23 cellular contexts compared by ENCODE assay signal in the genomic region with DNA sequence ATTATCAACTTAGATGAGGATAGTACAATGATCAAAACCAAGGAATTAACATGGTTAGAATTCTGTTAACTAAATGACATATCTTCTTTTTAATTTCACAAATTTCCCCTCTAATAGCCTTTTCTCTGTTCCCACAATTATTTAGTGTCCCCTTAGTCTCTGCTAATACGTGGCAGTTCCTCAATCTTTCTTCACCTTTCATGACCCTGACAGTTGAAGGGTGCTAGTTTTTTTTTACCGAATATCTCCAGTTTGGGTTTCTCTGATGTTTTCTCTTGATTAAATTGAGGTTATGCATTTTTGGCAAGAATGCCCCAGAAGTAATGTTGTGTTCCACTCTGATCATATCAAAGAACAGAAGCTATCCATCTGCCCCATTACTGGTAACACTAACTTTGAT.
DNase-seq lines count a peak whose midpoint lies in the region; ATAC-seq lines count a peak whose summit lies in the region.
"Had no signal": no experiment of that assay in that cellular context is flagged by ENCODE, and none has a peak within 500 bp of the region (broad histone marks: within the 10 kb centered on the region; RNA-seq: fewer than 3 reads in every experiment).

No MANE protein-coding gene starts in this region.

- H3K36me3 Mint-ChIP-seq in IgD-negative memory B cell (no peaks in the 10 kb centered on the region), naive B cell (peaks cover 0 to 6% of the 10 kb centered on the region in 2 donors)
- peaks cover 11% of the 10 kb centered on the region for H3K36me3 Mint-ChIP-seq in activated T-helper 17 cell treated with anti-CD3 and anti-CD28 coated beads, Interleukin-2, amount 50 U/mL, for 72 hours (ENCODE audit: low read depth)

- H3K4me3 Mint-ChIP-seq in IgD-negative memory B cell (no peak overlapping the region), naive B cell (no peak overlapping the region)
- no peak overlapping the region for H3K4me3 Mint-ChIP-seq in activated T-helper 17 cell treated with anti-CD3 and anti-CD28 coated beads, Interleukin-2, amount 50 U/mL, for 72 hours
- H3K4me3 Mint-ChIP-seq: activated B cell treated with CpG ODN at 0.5 μM for 24 hours; activated naive CD4-positive, alpha-beta T cell treated with anti-CD3 and anti-CD28 coated beads for 36 hours had no signal

- peaks cover 31 to 50% (median 36%) of the 10 kb centered on the region in 3 donors for H3K4me1 Mint-ChIP-seq in IgD-negative memory B cell
- peaks cover 12% of the 10 kb centered on the region for H3K4me1 Mint-ChIP-seq in activated T-helper 17 cell treated with anti-CD3 and anti-CD28 coated beads, Interleukin-2, amount 50 U/mL, for 72 hours
- H3K4me1 Mint-ChIP-seq in naive B cell = peaks cover 25 to 60% (median 51%) of the 10 kb centered on the region in 3 donors

- H3K27ac Mint-ChIP-seq in IgD-negative memory B cell = peak overlapping the region in 2 of 3 donors; percentile 7 to 46
- H3K27ac Mint-ChIP-seq in activated T-helper 17 cell treated with anti-CD3 and anti-CD28 coated beads, Interleukin-2, amount 50 U/mL, for 72 hours = peak overlapping the region; percentile 65
- H3K27ac Mint-ChIP-seq in naive B cell = peak overlapping the region in 4 of 6 donors; percentile 1 to 84 (median 56)
- H3K27ac Mint-ChIP-seq: activated naive CD4-positive, alpha-beta T cell treated with anti-CD3 and anti-CD28 coated beads for 36 hours had no signal

- H3K9me3 Mint-ChIP-seq in IgD-negative memory B cell (no peaks in the 10 kb centered on the region), naive B cell (no peaks in the 10 kb centered on the region)
- H3K9me3 Mint-ChIP-seq in activated T-helper 17 cell treated with anti-CD3 and anti-CD28 coated beads, Interleukin-2, amount 50 U/mL, for 72 hours = no peaks in the 10 kb centered on the region
- H3K9me3 Mint-ChIP-seq: activated B cell treated with CpG ODN at 0.5 μM for 24 hours; activated naive CD4-positive, alpha-beta T cell treated with anti-CD3 and anti-CD28 coated beads for 36 hours had no signal

- ATAC-seq in activated T-helper 17 cell treated with anti-CD3 and anti-CD28 coated beads, Interleukin-2, amount 50 U/mL, for 72 hours (replicated peaks) = no peak
- no peak for ATAC-seq in naive B cell (ENCODE audit: low read depth in 2 of 2)
- ATAC-seq: left colon, PC-3 had no signal

- H3K27me3 Mint-ChIP-seq in IgD-negative memory B cell (no peaks in the 10 kb centered on the region), naive B cell (no peaks in the 10 kb centered on the region)
- no peaks in the 10 kb centered on the region for H3K27me3 Mint-ChIP-seq in activated T-helper 17 cell treated with anti-CD3 and anti-CD28 coated beads, Interleukin-2, amount 50 U/mL, for 72 hours
- H3K27me3 Mint-ChIP-seq: activated B cell treated with CpG ODN at 0.5 μM for 24 hours had no signal

- no peak for DNase-seq in naive B cell
- no peak for DNase-seq in T-helper 9 cell
- no peak for DNase-seq in foreskin melanocyte
- no peak for DNase-seq in stimulated activated naive CD4-positive, alpha-beta T cell treated with Interleukin-2 at 50 U/mL for 16 hours (lab: John Stamatoyannopoulos, UW)
- DNase-seq: activated B cell treated with CpG ODN at 0.5 μM for 24 hours; activated CD4-positive, alpha-beta T cell treated with anti-CD3 and anti-CD28 coated beads, Interleukin-2, amount 50 U/mL, for 1 hour; activated naive CD4-positive, alpha-beta T cell treated with anti-CD3 and anti-CD28 coated beads for 36 hours; cortex of kidney; GF-D8; GM23248; Karpas-422; left colon; mesenchymal stem cell; NCI-H146; NCI-H510A treated with DMSO at 0.1 percent for 48 hours; PC-3; SHP77; sigmoid colon; T1000 had no signal

- H3K27ac ChIP-seq in temporal lobe (ENCODE audit: low read depth, low read length) = peak overlapping the region; percentile 93
- H3K27ac ChIP-seq: GM23248, hepatocyte, sigmoid colon had no signal
